ENCODE assay signal across 1 cellular context in the genomic region with DNA sequence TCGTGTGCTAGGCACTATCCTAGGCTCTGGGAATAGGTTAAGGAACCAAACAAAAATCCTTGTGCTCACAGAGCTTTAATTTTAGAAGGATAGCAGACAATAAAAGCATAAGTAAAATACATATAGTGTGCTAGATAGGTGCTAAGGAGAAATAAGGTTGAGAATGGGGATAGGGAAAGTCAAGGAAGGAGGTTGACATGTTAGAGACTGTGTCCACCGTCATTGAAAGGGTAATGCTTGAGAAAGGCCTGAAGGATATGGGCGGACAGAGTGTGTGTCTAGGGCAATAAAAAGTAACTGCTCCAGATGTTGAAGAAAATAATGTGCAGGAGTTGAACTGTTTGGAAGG.
TF ChIP-seq lines count a peak whose summit lies in the region.

No MANE protein-coding gene starts in this region.

TF ChIP-seq in WTC11, 78 proteins besides CTCF, POLR2A, EP300 and RAD21 (continued from another document):
- TF ChIP-seq, protein P1, sequence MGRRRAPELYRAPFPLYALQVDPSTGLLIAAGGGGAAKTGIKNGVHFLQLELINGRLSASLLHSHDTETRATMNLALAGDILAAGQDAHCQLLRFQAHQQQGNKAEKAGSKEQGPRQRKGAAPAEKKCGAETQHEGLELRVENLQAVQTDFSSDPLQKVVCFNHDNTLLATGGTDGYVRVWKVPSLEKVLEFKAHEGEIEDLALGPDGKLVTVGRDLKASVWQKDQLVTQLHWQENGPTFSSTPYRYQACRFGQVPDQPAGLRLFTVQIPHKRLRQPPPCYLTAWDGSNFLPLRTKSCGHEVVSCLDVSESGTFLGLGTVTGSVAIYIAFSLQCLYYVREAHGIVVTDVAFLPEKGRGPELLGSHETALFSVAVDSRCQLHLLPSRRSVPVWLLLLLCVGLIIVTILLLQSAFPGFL (CRISPR knock-in tag; IDR thresholded peaks at IDR 0.05; ENCODE audit: borderline replicate concordance), result no peak
- TF ChIP-seq SMAD3 (CRISPR knock-in tag; IDR thresholded peaks at IDR 0.05; ENCODE audit: borderline replicate concordance), result no peak
- no peak for TF ChIP-seq NFATC4 (CRISPR knock-in tag; IDR thresholded peaks at IDR 0.05)
- TF ChIP-seq ZNF232 (CRISPR knock-in tag; IDR thresholded peaks at IDR 0.05), result no peak
- no peak for TF ChIP-seq SOX15 (CRISPR knock-in tag; IDR thresholded peaks at IDR 0.05)
- TF ChIP-seq CREB1 (CRISPR knock-in tag; IDR thresholded peaks at IDR 0.05), result no peak
